8 cellular contexts compared by ENCODE assay signal in the genomic region with DNA sequence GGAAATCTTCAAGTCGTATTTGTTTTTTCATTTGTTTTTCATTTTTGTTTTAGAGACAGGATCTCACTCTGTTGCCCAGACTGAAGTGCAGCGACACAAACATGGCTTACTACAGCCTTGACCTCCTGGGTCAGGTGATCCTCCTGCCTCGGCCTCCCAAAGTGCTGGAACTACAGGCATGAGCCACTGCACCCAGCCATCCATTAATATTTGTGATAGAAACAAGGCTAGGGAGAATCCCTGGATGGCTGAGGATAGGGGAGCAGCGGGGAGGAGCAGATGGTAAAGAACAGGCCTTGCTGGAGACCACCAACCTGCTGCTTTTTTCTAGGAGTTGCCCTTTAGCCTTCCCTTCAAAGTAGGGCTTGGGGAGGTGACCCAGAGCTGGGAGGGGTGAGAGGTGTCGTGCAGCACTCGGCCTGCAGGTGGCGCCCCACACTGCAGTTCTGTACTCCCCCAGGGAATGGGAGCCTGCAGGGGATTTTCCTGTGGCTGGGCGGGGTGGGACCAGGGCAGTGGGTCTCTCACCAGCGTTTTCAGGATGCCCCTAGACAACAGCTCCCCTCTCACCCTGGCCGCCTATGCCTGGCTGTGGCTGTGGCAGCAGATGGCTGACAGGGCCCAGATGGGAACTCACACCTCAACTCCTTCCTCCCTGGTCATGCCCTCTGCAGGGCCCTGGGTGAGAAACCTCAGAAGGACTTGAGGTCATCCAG. TPM values are rescaled to one million over a fixed set of nuclear protein-coding genes. Genes with fewer than 3 reads are reported as not detected.
A peak's percentile ranks its signal among the peaks of the same experiment; 100 is the strongest.
DNase-seq lines count a peak whose midpoint lies in the region; ATAC-seq and TF ChIP-seq lines count a peak whose summit lies in the region.

No MANE protein-coding gene starts in this region.

- H4K5ac ChIP-seq in mesendoderm (ENCODE audit: low read length): no peak overlapping the region

- peaks cover 2% of the 10 kb centered on the region for H3K27me3 Mint-ChIP-seq in activated CD8-positive, alpha-beta T cell treated with anti-CD3 and anti-CD28 coated beads for 36 hours

- no peak overlapping the region for H3K4ac ChIP-seq in mesendoderm (ENCODE audit: low read depth, low read length)

- no peaks in the 10 kb centered on the region for H3K9me3 ChIP-seq in BE2C

- no peak overlapping the region for H2BK5ac ChIP-seq in mesendoderm (ENCODE audit: low read length)

- no peaks in the 10 kb centered on the region for H3K79me2 ChIP-seq in mesendoderm (ENCODE audit: control insufficient read depth, insufficient read depth, low read length)

- no peak overlapping the region for H2BK120ac ChIP-seq in mesendoderm (ENCODE audit: low read depth, low read length)

- WGBS in mesendoderm (ENCODE audit: extremely low coverage, insufficient coverage, low lambda C conversion rate): no CpG with 5 or more reads among the region's 10 CpGs

- no peak overlapping the region for H3K56ac ChIP-seq in mesendoderm (ENCODE audit: low read length)

- H3K27me3 ChIP-seq in BE2C (no peaks in the 10 kb centered on the region), mesendoderm (ENCODE audit: insufficient read depth, low read length, poor library complexity) (no peaks in the 10 kb centered on the region)

- no peak overlapping the region for H2AK5ac ChIP-seq in mesendoderm (ENCODE audit: low read length)

- H3K27ac ChIP-seq in mesendoderm (ENCODE audit: low read depth, low read length): no peak overlapping the region

- H3K79me1 ChIP-seq in mesendoderm (ENCODE audit: low read length): no peaks in the 10 kb centered on the region

- intact Hi-C loops in activated CD8-positive, alpha-beta T cell treated with anti-CD3 and anti-CD28 coated beads for 36 hours (cut with micrococcal nuclease): loop anchor here (10.0 kb wide), 1 partner anchor 321 kb away; no protein-coding TSS in a partner anchor

- no peak overlapping the region for H2BK15ac ChIP-seq in mesendoderm (replicated peaks; ENCODE audit: low read depth)

- H3K36me3 ChIP-seq in BE2C: no peaks in the 10 kb centered on the region
- no peaks in the 10 kb centered on the region for H3K36me3 ChIP-seq in mesendoderm (ENCODE audit: control insufficient read depth, insufficient read depth, low read length)

- no peak overlapping the region for H3K4me3 Mint-ChIP-seq in activated CD8-positive, alpha-beta T cell treated with anti-CD3 and anti-CD28 coated beads for 36 hours

- CTCF ChIA-PET in activated CD8-positive, alpha-beta T cell treated with anti-CD3 and anti-CD28 coated beads for 36 hours (lab: Charles Lee): interaction anchor here (0.6 to 6.3 kb wide), 24 partner anchors 8 to 510 kb away, joined by 3 to 60 read pairs (median 5); a partner anchor contains a TSS

- DNase-seq in BE2C: peak; percentile 83
- peak; percentile 62 for DNase-seq in GM19238 (ENCODE audit: insufficient read length, low spot score)
- peak; percentile 2 for DNase-seq in NCI-H2227 treated with DMSO at 0.1 percent for 48 hours (lab: John Stamatoyannopoulos, UW)
- DNase-seq in activated CD8-positive, alpha-beta T cell treated with anti-CD3 and anti-CD28 coated beads for 36 hours: peak; percentile 84
- DNase-seq in effector CD8-positive, alpha-beta T cell (lab: John Stamatoyannopoulos, UW): peak; percentile 56
- DNase-seq in mesendoderm: peak; percentile 73
- DNase-seq in stimulated activated CD8-positive, alpha-beta memory T cell treated with anti-CD3 and anti-CD28 coated beads, Interleukin-4, amount 100 ng/mL, for 24 hours (ENCODE audit: low read depth): peak; percentile 67

- H3K9me3 Mint-ChIP-seq in activated CD8-positive, alpha-beta T cell treated with anti-CD3 and anti-CD28 coated beads for 36 hours: no peaks in the 10 kb centered on the region

- H3K36me3 Mint-ChIP-seq in activated CD8-positive, alpha-beta T cell treated with anti-CD3 and anti-CD28 coated beads for 36 hours (ENCODE audit: low read depth): no peaks in the 10 kb centered on the region

- H3K23ac ChIP-seq in mesendoderm (ENCODE audit: low read length): no peak overlapping the region

- H3K9ac ChIP-seq in mesendoderm (ENCODE audit: low read length): no peak overlapping the region

- no peaks in the 10 kb centered on the region for H3K4me1 Mint-ChIP-seq in activated CD8-positive, alpha-beta T cell treated with anti-CD3 and anti-CD28 coated beads for 36 hours (ENCODE audit: low read depth)

- POLR2A ChIA-PET in activated CD8-positive, alpha-beta T cell treated with anti-CD3 and anti-CD28 coated beads for 36 hours (lab: Charles Lee): no interaction called here

- H3K18ac ChIP-seq in mesendoderm (ENCODE audit: low read length): no peak overlapping the region

- H3K4me2 ChIP-seq in mesendoderm (ENCODE audit: low read length): no peak overlapping the region

- peak; percentile 97 for ATAC-seq in activated CD8-positive, alpha-beta T cell treated with anti-CD3 and anti-CD28 coated beads for 36 hours
- no peak for ATAC-seq in HG02884 (IDR thresholded peaks at IDR 0.05; ENCODE audit: unreplicated experiment)

- H3K4me3 ChIP-seq in BE2C (ENCODE audit: low read depth, low read length) (no peak overlapping the region), mesendoderm (ENCODE audit: low read length) (no peak overlapping the region)

- TF ChIP-seq CTCF in BE2C (IDR thresholded peaks at IDR 0.05; ENCODE audit: low read depth, low read length): peak; percentile 88
- TF ChIP-seq CTCF in activated CD8-positive, alpha-beta T cell treated with anti-CD3 and anti-CD28 coated beads for 36 hours (IDR thresholded peaks at IDR 0.05): peak; percentile 88

- H3K27ac Mint-ChIP-seq in activated CD8-positive, alpha-beta T cell treated with anti-CD3 and anti-CD28 coated beads for 36 hours: no peak overlapping the region

- no peak overlapping the region for H4K8ac ChIP-seq in mesendoderm (ENCODE audit: low read depth, low read length)

- H3K4me1 ChIP-seq in BE2C (no peaks in the 10 kb centered on the region), mesendoderm (ENCODE audit: control insufficient read depth, low read depth, low read length) (no peaks in the 10 kb centered on the region)

RNA-seq across cellular contexts. Expression of a gene that starts 12.6 kb away (rescaled TPM):
- 0.28 TPM for polyA plus RNA-seq in BE2C (2012; ENCODE audit: insufficient read depth, insufficient read length, low read depth)
- 1 to 10 TPM; 2.4 to 2.7 TPM for total RNA-seq in activated CD8-positive, alpha-beta T cell treated with anti-CD3 and anti-CD28 coated beads for 36 hours
- 2.1 TPM for polyA plus RNA-seq in mesendoderm (2013, experiment 1 of 2)
- polyA plus RNA-seq in mesendoderm (2013, experiment 2 of 2): 1.7 TPM

Comparison
In these comparisons a context has a peak if more than half of its experiments do, and no peak if none do; other contexts are left out.
1. DNase-seq: peak in every context shown above with its lines; median percentile 84 in activated CD8-positive, alpha-beta T cell treated with anti-CD3 and anti-CD28 coated beads for 36 hours; 83 in BE2C; 73 in mesendoderm; 67 in stimulated activated CD8-positive, alpha-beta memory T cell treated with anti-CD3 and anti-CD28 coated beads, Interleukin-4, amount 100 ng/mL, for 24 hours; 62 in GM19238; 56 in effector CD8-positive, alpha-beta T cell; 2 in NCI-H2227 treated with DMSO at 0.1 percent for 48 hours.